In genomic region chr1:227010645-227011044, GRCh38 we compare ENCODE assay signal across 30 cellular contexts.
"Had no signal": no experiment of that assay in that cellular context is flagged by ENCODE, and none has a peak within 500 bp of the region (broad histone marks: within the 10 kb centered on the region; RNA-seq: fewer than 3 reads in every experiment).

No MANE protein-coding gene starts in this region.

- H3K36me3 Mint-ChIP-seq: activated CD4-positive, alpha-beta memory T cell treated with anti-CD3 and anti-CD28 coated beads for 36 hours; activated naive CD4-positive, alpha-beta T cell treated with anti-CD3 and anti-CD28 coated beads, Interleukin-2, amount 50 U/mL, for 24 hours; naive B cell had no signal

- H3K79me2 ChIP-seq: hepatocyte had no signal

- H3K4me1 ChIP-seq: breast epithelium, left lung, prostate gland, right atrium auricular region, spleen, testis had no signal

- H3K27me3 Mint-ChIP-seq: naive B cell had no signal

- H3K27me3 ChIP-seq: breast epithelium, hepatocyte, left lung, ovary, right atrium auricular region, spleen, testis, transverse colon had no signal

- H3K9me3 ChIP-seq: breast epithelium, left lung, ovary, prostate gland, right atrium auricular region, spleen, testis, transverse colon had no signal

- ATAC-seq: activated naive CD8-positive, alpha-beta T cell treated with anti-CD3 and anti-CD28 coated beads, Interleukin-2, amount 50 U/mL, for 24 hours; activated T-helper 17 cell treated with anti-CD3 and anti-CD28 coated beads, Interleukin-2, amount 50 U/mL, for 72 hours; left lung; stimulated activated naive CD8-positive, alpha-beta T cell treated with anti-CD3 and anti-CD28 coated beads, Interleukin-15, Interleukin-2, amounts not matched to agents 100 U/mL and 50 U/mL, for 24 hours had no signal

- H3K36me3 ChIP-seq: breast epithelium, left lung, ovary, prostate gland had no signal

- H3K4me1 Mint-ChIP-seq: activated CD4-positive, alpha-beta T cell treated with anti-CD3 and anti-CD28 coated beads, Interleukin-2, amount 10 ng/mL, durations not matched to agents 24 days and 14 days; activated naive CD4-positive, alpha-beta T cell treated with anti-CD3 and anti-CD28 coated beads, Interleukin-2, amount 50 U/mL, for 24 hours; activated naive CD8-positive, alpha-beta T cell treated with anti-CD3 and anti-CD28 coated beads, Interleukin-2, amount 50 U/mL, for 24 hours; activated T-helper 17 cell treated with anti-CD3 and anti-CD28 coated beads, Interleukin-2, amount 50 U/mL, for 72 hours; naive B cell had no signal

- H3K27ac Mint-ChIP-seq: activated CD4-positive, alpha-beta memory T cell treated with anti-CD3 and anti-CD28 coated beads for 36 hours; activated CD4-positive, alpha-beta T cell treated with anti-CD3 and anti-CD28 coated beads, Interleukin-2, amount 10 ng/mL, durations not matched to agents 24 days and 14 days; activated naive CD4-positive, alpha-beta T cell treated with anti-CD3 and anti-CD28 coated beads, Interleukin-2, amount 50 U/mL, for 24 hours; activated naive CD8-positive, alpha-beta T cell treated with anti-CD3 and anti-CD28 coated beads, Interleukin-2, amount 50 U/mL, for 24 hours; activated T-cell treated with anti-CD3 and anti-CD28 coated beads, Interleukin-2, amount 50 U/mL, for 24 hours; activated T-helper 17 cell treated with anti-CD3 and anti-CD28 coated beads, Interleukin-2, amount 50 U/mL, for 72 hours had no signal

- H3K4me3 Mint-ChIP-seq: activated CD4-positive, alpha-beta memory T cell treated with anti-CD3 and anti-CD28 coated beads for 36 hours; activated CD4-positive, alpha-beta T cell treated with anti-CD3 and anti-CD28 coated beads, Interleukin-2, amount 10 ng/mL, durations not matched to agents 24 days and 14 days; activated naive CD4-positive, alpha-beta T cell treated with anti-CD3 and anti-CD28 coated beads, Interleukin-2, amount 50 U/mL, for 24 hours; activated naive CD8-positive, alpha-beta T cell treated with anti-CD3 and anti-CD28 coated beads, Interleukin-2, amount 50 U/mL, for 24 hours; activated T-cell treated with anti-CD3 and anti-CD28 coated beads, Interleukin-2, amount 50 U/mL, for 24 hours; activated T-helper 17 cell treated with anti-CD3 and anti-CD28 coated beads, Interleukin-2, amount 50 U/mL, for 72 hours; naive B cell had no signal

- H3K9me3 Mint-ChIP-seq: activated CD4-positive, alpha-beta memory T cell treated with anti-CD3 and anti-CD28 coated beads for 36 hours; activated CD4-positive, alpha-beta T cell treated with anti-CD3 and anti-CD28 coated beads, Interleukin-2, amount 10 ng/mL, durations not matched to agents 24 days and 14 days; activated naive CD4-positive, alpha-beta T cell treated with anti-CD3 and anti-CD28 coated beads, Interleukin-2, amount 50 U/mL, for 24 hours; activated naive CD8-positive, alpha-beta T cell treated with anti-CD3 and anti-CD28 coated beads, Interleukin-2, amount 50 U/mL, for 24 hours; activated T-cell treated with anti-CD3 and anti-CD28 coated beads, Interleukin-2, amount 50 U/mL, for 24 hours; activated T-helper 17 cell treated with anti-CD3 and anti-CD28 coated beads, Interleukin-2, amount 50 U/mL, for 72 hours; naive B cell had no signal

- DNase-seq: activated CD4-positive, alpha-beta memory T cell treated with anti-CD3 and anti-CD28 coated beads for 36 hours; activated CD4-positive, alpha-beta T cell treated with anti-CD3 and anti-CD28 coated beads, Interleukin-2, amount 10 ng/mL, durations not matched to agents 24 days and 14 days; activated CD4-positive, CD25-positive, alpha-beta regulatory T cell treated with anti-CD3 and anti-CD28 coated beads, Interleukin-2, amount 50 U/mL, for 72 hours; activated CD8-positive, alpha-beta memory T cell treated with anti-CD3 and anti-CD28 coated beads, Interleukin-2, amount 50 U/mL, for 4 hours; activated gamma-delta T cell treated with Interleukin-2 at 50 U/mL for 16 hours; activated naive CD8-positive, alpha-beta T cell treated with anti-CD3 and anti-CD28 coated beads, Interleukin-2, amount 50 U/mL, for 24 hours; activated T-cell treated with anti-CD3 and anti-CD28 coated beads, Interleukin-2, amount 50 U/mL, for 24 hours; amygdala; central memory CD4-positive, alpha-beta T cell; dermis blood vessel endothelial cell; effector CD4-positive, alpha-beta T cell; glutamatergic neuron; kidney; left lung; mesendoderm; naive B cell; ovary; spleen; stimulated activated naive CD8-positive, alpha-beta T cell treated with anti-CD3 and anti-CD28 coated beads, Interleukin-15, Interleukin-2, amounts not matched to agents 100 U/mL and 50 U/mL, for 24 hours; T-helper 2 cell; testis; transverse colon had no signal

- H3K4me2 ChIP-seq: hepatocyte had no signal

- H2AFZ ChIP-seq: hepatocyte had no signal

- H3K4me3 ChIP-seq: breast epithelium, hepatocyte, left lung, lung, ovary, prostate gland, right atrium auricular region, spleen, testis, transverse colon had no signal

- H3K27ac ChIP-seq: breast epithelium, epithelial cell of prostate, hepatocyte, left lung, ovary, prostate gland, right atrium auricular region, spleen, testis had no signal
